Comparison of ENCODE assay signal across 14 cellular contexts in the genomic region with DNA sequence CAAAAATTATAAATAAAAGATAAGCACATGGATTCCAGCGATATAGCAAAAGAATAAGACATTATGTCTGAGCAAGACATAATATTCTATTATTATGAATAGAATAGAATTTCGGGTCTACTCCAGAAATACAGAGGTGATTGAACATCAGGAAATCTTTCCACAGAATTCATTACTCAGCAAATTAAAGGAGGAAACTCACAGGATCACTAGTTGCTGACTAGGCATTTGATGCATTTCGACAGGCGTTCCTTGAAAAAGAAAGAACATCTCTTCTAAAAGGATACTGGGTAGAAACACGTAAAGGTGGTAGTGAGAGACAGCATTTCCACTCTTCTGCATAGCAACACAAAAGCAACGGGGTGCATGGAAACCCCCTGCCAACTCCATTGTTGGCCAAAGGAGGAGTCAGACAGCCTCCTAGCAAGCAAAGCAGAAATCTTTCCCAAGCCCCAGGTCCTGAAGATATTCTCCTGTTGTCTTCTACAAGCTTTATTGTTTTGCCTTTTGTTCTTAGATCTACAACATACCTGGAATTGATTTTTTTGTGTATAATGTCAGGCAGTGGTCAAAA. TPM values are rescaled to one million over a fixed set of nuclear protein-coding genes. Genes with fewer than 3 reads are reported as not detected.
"Had no signal": no experiment of that assay in that cellular context is flagged by ENCODE, and none has a peak within 500 bp of the region (broad histone marks: within the 10 kb centered on the region; RNA-seq: fewer than 3 reads in every experiment).

No MANE protein-coding gene starts in this region.

- H3K9me3 ChIP-seq: lower lobe of right lung, thyroid gland had no signal

- DNase-seq: activated CD4-positive, alpha-beta memory T cell treated with anti-CD3 and anti-CD28 coated beads, Interleukin-2, amount 10 ng/mL, durations not matched to agents 7 days and 5 days; activated CD8-positive, alpha-beta memory T cell treated with anti-CD3 and anti-CD28 coated beads, Interleukin-2, amount 50 U/mL, for 4 hours; activated gamma-delta T cell treated with Interleukin-2 at 50 U/mL for 16 hours; activated naive CD8-positive, alpha-beta T cell treated with anti-CD3 and anti-CD28 coated beads for 36 hours; activated T-cell treated with anti-CD3 and anti-CD28 coated beads, Interleukin-2, amount 50 U/mL, for 72 hours; brain microvascular endothelial cell; erythroblast; left cardiac atrium; lower lobe of right lung; naive thymus-derived CD4-positive, alpha-beta T cell; posterior cingulate gyrus; T-helper 9 cell; thyroid gland had no signal

- H3K27ac ChIP-seq: brain microvascular endothelial cell, lower lobe of right lung, skin epidermis, thyroid gland had no signal

- H3K36me3 ChIP-seq: brain microvascular endothelial cell, lower lobe of right lung, thyroid gland had no signal

- ATAC-seq: activated T-cell treated with anti-CD3 and anti-CD28 coated beads, Interleukin-2, amount 50 U/mL, for 72 hours; left cardiac atrium; lower lobe of right lung; naive thymus-derived CD4-positive, alpha-beta T cell had no signal

- H3K4me1 ChIP-seq: lower lobe of right lung, thyroid gland had no signal

- H3K4me3 ChIP-seq: lower lobe of right lung, skin epidermis, thyroid gland had no signal

RNA-seq across cellular contexts. Expression of a gene that starts 59.9 kb away (rescaled TPM):
- total RNA-seq: activated CD4-positive, alpha-beta memory T cell treated with anti-CD3 and anti-CD28 coated beads, Interleukin-2, amount 10 ng/mL, durations not matched to agents 7 days and 5 days; activated naive CD8-positive, alpha-beta T cell treated with anti-CD3 and anti-CD28 coated beads for 36 hours; activated T-cell treated with anti-CD3 and anti-CD28 coated beads, Interleukin-2, amount 50 U/mL, for 72 hours had no signal
- polyA plus RNA-seq: naive thymus-derived CD4-positive, alpha-beta T cell had no signal
